ENCODE assay signal across 10 cellular contexts in genomic region chr11:16741473-16741872, GRCh38. TPM values are rescaled to one million over a fixed set of nuclear protein-coding genes. Genes with fewer than 3 reads are reported as not detected.
DNase-seq lines count a peak whose midpoint lies in the region; ATAC-seq and TF ChIP-seq lines count a peak whose summit lies in the region.
"Had no signal": no experiment of that assay in that cellular context is flagged by ENCODE, and none has a peak within 500 bp of the region (broad histone marks: within the 10 kb centered on the region; RNA-seq: fewer than 3 reads in every experiment).

No MANE protein-coding gene starts in this region.

- peaks cover 28% of the 10 kb centered on the region for H3K4me1 Mint-ChIP-seq in activated CD8-positive, alpha-beta memory T cell treated with anti-CD3 and anti-CD28 coated beads, Interleukin-2, amount 10 ng/mL, durations not matched to agents 7 days and 5 days
- peaks cover 50% of the 10 kb centered on the region for H3K4me1 Mint-ChIP-seq in stimulated activated effector memory CD8-positive, alpha-beta T cell treated with anti-CD3 and anti-CD28 coated beads, Interleukin-12 subunit alpha, Interleukin-12 subunit beta, amount 100 ng/mL, for 72 hours

- no peaks in the 10 kb centered on the region for H3K9me3 ChIP-seq in SU-DHL-6 (ENCODE audit: insufficient read depth, low read length)
- H3K9me3 ChIP-seq in iPS-20b (ENCODE audit: insufficient read depth, low read depth, low read length), result no peaks in the 10 kb centered on the region

- H3K4me1 ChIP-seq in iPS-20b (ENCODE audit: insufficient read depth, low read length), result peaks cover 8% of the 10 kb centered on the region; the same call in 1 of the 2 replicates

- no peak for DNase-seq in activated CD8-positive, alpha-beta memory T cell treated with anti-CD3 and anti-CD28 coated beads, Interleukin-2, amount 10 ng/mL, durations not matched to agents 7 days and 5 days
- DNase-seq in activated CD8-positive, alpha-beta memory T cell treated with anti-CD3 and anti-CD28 coated beads, Interleukin-2, amount 50 U/mL, for 48 hours, result no peak
- no peak for DNase-seq in stimulated activated effector memory CD8-positive, alpha-beta T cell treated with anti-CD3 and anti-CD28 coated beads, Interleukin-12 subunit alpha, Interleukin-12 subunit beta, amount 100 ng/mL, for 72 hours (ENCODE audit: low spot score in 2 of 2)
- no peak for DNase-seq in C1 segment of cervical spinal cord (lab: John Stamatoyannopoulos, UW)
- DNase-seq in germinal center (ENCODE audit: low spot score), result no peak
- DNase-seq: AML-193, NCI-H1105 treated with DMSO at 0.1 percent for 48 hours had no signal

- H3K36me3 Mint-ChIP-seq in activated CD8-positive, alpha-beta memory T cell treated with anti-CD3 and anti-CD28 coated beads, Interleukin-2, amount 10 ng/mL, durations not matched to agents 7 days and 5 days, result peaks cover 40% of the 10 kb centered on the region
- no peaks in the 10 kb centered on the region for H3K36me3 Mint-ChIP-seq in stimulated activated effector memory CD8-positive, alpha-beta T cell treated with anti-CD3 and anti-CD28 coated beads, Interleukin-12 subunit alpha, Interleukin-12 subunit beta, amount 100 ng/mL, for 72 hours

- H3K4me3 Mint-ChIP-seq in activated CD8-positive, alpha-beta memory T cell treated with anti-CD3 and anti-CD28 coated beads, Interleukin-2, amount 10 ng/mL, durations not matched to agents 7 days and 5 days, result peak overlapping the region; percentile 34
- no peak overlapping the region for H3K4me3 Mint-ChIP-seq in stimulated activated effector memory CD8-positive, alpha-beta T cell treated with anti-CD3 and anti-CD28 coated beads, Interleukin-12 subunit alpha, Interleukin-12 subunit beta, amount 100 ng/mL, for 72 hours

- peaks cover 50% of the 10 kb centered on the region for H4K20me1 ChIP-seq in SU-DHL-6 (ENCODE audit: low read depth, low read length)

- no peak overlapping the region for H3K27ac ChIP-seq in SU-DHL-6 (ENCODE audit: low read depth, low read length)
- no peak overlapping the region for H3K27ac ChIP-seq in iPS-20b (ENCODE audit: low read length)

- H3K36me3 ChIP-seq in SU-DHL-6 (ENCODE audit: low read length) (peaks cover 36% of the 10 kb centered on the region), iPS-20b (ENCODE audit: insufficient read depth, low read depth, low read length) (peaks cover 42% of the 10 kb centered on the region)

- no peaks in the 10 kb centered on the region for H3K9me2 ChIP-seq in SU-DHL-6 (replicated peaks; ENCODE audit: insufficient read depth, low read length)

- no peak for TF ChIP-seq CTCF in SU-DHL-6 (IDR thresholded peaks at IDR 0.05; ENCODE audit: insufficient read depth, low read length, poor library complexity, severe bottlenecking)

- H3K4me3 ChIP-seq in SU-DHL-6 (ENCODE audit: insufficient read depth, low read length, poor library complexity, severe bottlenecking) (peak overlapping the region; percentile 5), iPS-20b (ENCODE audit: low read length) (peak overlapping the region; percentile 27; the same call in 1 of the 2 replicates)

- CTCF ChIA-PET in activated CD8-positive, alpha-beta memory T cell treated with anti-CD3 and anti-CD28 coated beads, Interleukin-2, amount 10 ng/mL, durations not matched to agents 7 days and 5 days (lab: Charles Lee), result interaction anchor here (0.6 kb wide), 1 partner anchor 337 kb away, joined by 6 read pairs; no protein-coding TSS in a partner anchor

- peak overlapping the region; percentile 47 for H3K4me2 ChIP-seq in SU-DHL-6 (ENCODE audit: low read depth, low read length, poor library complexity, severe bottlenecking)

- H2AFZ ChIP-seq in SU-DHL-6 (ENCODE audit: low read depth, low read length, severe bottlenecking), result no peak overlapping the region

- no peaks in the 10 kb centered on the region for H3K27me3 Mint-ChIP-seq in activated CD8-positive, alpha-beta memory T cell treated with anti-CD3 and anti-CD28 coated beads, Interleukin-2, amount 10 ng/mL, durations not matched to agents 7 days and 5 days

- peaks cover 80% of the 10 kb centered on the region for H3K79me2 ChIP-seq in SU-DHL-6 (ENCODE audit: insufficient read depth, low read length)

- H3K9ac ChIP-seq in SU-DHL-6 (ENCODE audit: low read length), result 0 out of 2 replicates have a peak overlapping the region, but pooled peaks have one; percentile 2
- H3K9ac ChIP-seq in iPS-20b (ENCODE audit: low read depth, low read length), result no peak overlapping the region

- no peaks in the 10 kb centered on the region for H3K9me3 Mint-ChIP-seq in activated CD8-positive, alpha-beta memory T cell treated with anti-CD3 and anti-CD28 coated beads, Interleukin-2, amount 10 ng/mL, durations not matched to agents 7 days and 5 days (ENCODE audit: low read depth)
- H3K9me3 Mint-ChIP-seq in stimulated activated effector memory CD8-positive, alpha-beta T cell treated with anti-CD3 and anti-CD28 coated beads, Interleukin-12 subunit alpha, Interleukin-12 subunit beta, amount 100 ng/mL, for 72 hours, result no peaks in the 10 kb centered on the region

- no peaks in the 10 kb centered on the region for H3F3A ChIP-seq in SU-DHL-6 (ENCODE audit: insufficient read depth)

- no peak for ATAC-seq in activated CD8-positive, alpha-beta memory T cell treated with anti-CD3 and anti-CD28 coated beads, Interleukin-2, amount 10 ng/mL, durations not matched to agents 7 days and 5 days
- no peak for ATAC-seq in stimulated activated effector memory CD8-positive, alpha-beta T cell treated with anti-CD3 and anti-CD28 coated beads, Interleukin-12 subunit alpha, Interleukin-12 subunit beta, amount 100 ng/mL, for 72 hours
- ATAC-seq in HG02798 (IDR thresholded peaks at IDR 0.05; ENCODE audit: poor library complexity, unreplicated experiment), result no peak

- peak overlapping the region; percentile 65 for H3K27ac Mint-ChIP-seq in activated CD8-positive, alpha-beta memory T cell treated with anti-CD3 and anti-CD28 coated beads, Interleukin-2, amount 10 ng/mL, durations not matched to agents 7 days and 5 days
- peak overlapping the region; percentile 5 for H3K27ac Mint-ChIP-seq in stimulated activated effector memory CD8-positive, alpha-beta T cell treated with anti-CD3 and anti-CD28 coated beads, Interleukin-12 subunit alpha, Interleukin-12 subunit beta, amount 100 ng/mL, for 72 hours

- no peaks in the 10 kb centered on the region for H3K27me3 ChIP-seq in SU-DHL-6 (ENCODE audit: low read length)
- H3K27me3 ChIP-seq in iPS-20b (ENCODE audit: insufficient read depth, low read length), result no peaks in the 10 kb centered on the region

RNA-seq across cellular contexts. Expression of gene C11orf58, which starts 3.0 kb away (rescaled TPM):
- total RNA-seq in activated CD8-positive, alpha-beta memory T cell treated with anti-CD3 and anti-CD28 coated beads, Interleukin-2, amount 10 ng/mL, durations not matched to agents 7 days and 5 days, result 100 to 1,000 TPM; 106 to 135 TPM
